ENCODE assay signal across 7 cellular contexts in genomic region chr15:91630090-91630489, GRCh38.
"Had no signal": no experiment of that assay in that cellular context is flagged by ENCODE, and none has a peak within 500 bp of the region (broad histone marks: within the 10 kb centered on the region; RNA-seq: fewer than 3 reads in every experiment).

No MANE protein-coding gene starts in this region.

- H3K27ac Mint-ChIP-seq: HFFc6 had no signal

- H3K9me3 ChIP-seq: HAP-1 had no signal

- H3K4me3 Mint-ChIP-seq: HFFc6 had no signal

- ATAC-seq: HCT116 had no signal

- H3K36me3 ChIP-seq: HAP-1 had no signal

- H2AFZ ChIP-seq: GM23248 had no signal

- H3K4me1 ChIP-seq: HAP-1 had no signal

- H3K27ac ChIP-seq: GM23248 had no signal

- H3K4me3 ChIP-seq: GM23248, HAP-1 had no signal

- H3K9ac ChIP-seq: GM23248 had no signal

- DNase-seq: GM23248, GOT3, H7, HFFc6, IMR-90 had no signal
